In genomic region chr2:53913721-53914120, GRCh38 we compare ENCODE assay signal across 9 cellular contexts. TPM values are rescaled to one million over a fixed set of nuclear protein-coding genes. Genes with fewer than 3 reads are reported as not detected.
A peak's percentile ranks its signal among the peaks of the same experiment; 100 is the strongest.
DNase-seq lines count a peak whose midpoint lies in the region; ATAC-seq and TF ChIP-seq lines count a peak whose summit lies in the region.
"Had no signal": no experiment of that assay in that cellular context is flagged by ENCODE, and none has a peak within 500 bp of the region (broad histone marks: within the 10 kb centered on the region; RNA-seq: fewer than 3 reads in every experiment).

No MANE protein-coding gene starts in this region.

- H3K36me3 ChIP-seq in GM23338 (ENCODE audit: insufficient read depth) (peaks cover 20% of the 10 kb centered on the region; the same call in 1 of the 2 replicates), BE2C (no peaks in the 10 kb centered on the region)

- DNase-seq in GM23338 (ENCODE audit: low spot score): no peak
- DNase-seq in NB4 (ENCODE audit: low read depth): peak; percentile 76
- no peak for DNase-seq in epithelial cell of prostate (ENCODE audit: low read depth, low spot score)
- no peak for DNase-seq in omental fat pad (ENCODE audit: low spot score)
- DNase-seq in GOT3 (lab: John Stamatoyannopoulos, UW): no peak
- DNase-seq in NCI-H774 (lab: John Stamatoyannopoulos, UW): no peak
- no peak for DNase-seq in BE2C

- H3K4me3 ChIP-seq in GM23338 (no peak overlapping the region), NB4 (ENCODE audit: low read depth, low read length) (no peak overlapping the region), BE2C (ENCODE audit: low read depth, low read length) (no peak overlapping the region)
- H3K4me3 ChIP-seq: lung had no signal

- no peaks in the 10 kb centered on the region for H3K4me1 Mint-ChIP-seq in GM23338

- H4K20me1 ChIP-seq in GM23338 (replicated peaks; ENCODE audit: insufficient read depth): no peaks in the 10 kb centered on the region

- no peak overlapping the region for H2AFZ ChIP-seq in GM23338

- no peaks in the 10 kb centered on the region for H3K27me3 ChIP-seq in GM23338 (ENCODE audit: insufficient read depth)
- no peaks in the 10 kb centered on the region for H3K27me3 ChIP-seq in BE2C

- H3K36me3 Mint-ChIP-seq in GM23338 (ENCODE audit: low read depth): peaks cover 26% of the 10 kb centered on the region; the same call in 2 of the 3 replicates

- peaks cover 9% of the 10 kb centered on the region; the same call in 1 of the 2 replicates for H3K79me2 ChIP-seq in GM23338 (replicated peaks; ENCODE audit: insufficient read depth)

- H3F3A ChIP-seq in GM23338 (replicated peaks; ENCODE audit: low read depth): no peaks in the 10 kb centered on the region

- H3K4me1 ChIP-seq in GM23338 (ENCODE audit: insufficient read depth): no peaks in the 10 kb centered on the region
- no peaks in the 10 kb centered on the region for H3K4me1 ChIP-seq in BE2C

- ATAC-seq in GM18502 (IDR thresholded peaks at IDR 0.05; ENCODE audit: poor library complexity, unreplicated experiment) (peak; percentile 96), GM23338 (no peak), omental fat pad (ENCODE audit: low FRiP score) (no peak)

- H3K9me3 ChIP-seq in BE2C: no peaks in the 10 kb centered on the region

- peak overlapping the region; percentile 44; the same call in 1 of the 2 replicates for H3K27ac Mint-ChIP-seq in GM23338

- H3K4me2 ChIP-seq in GM23338: no peak overlapping the region

- H3K27ac ChIP-seq in GM23338 (ENCODE audit: low read depth) (no peak overlapping the region), epithelial cell of prostate (peak overlapping the region; percentile 17)

- H3K9me3 Mint-ChIP-seq in GM23338: no peaks in the 10 kb centered on the region

- TF ChIP-seq CTCF in GM23338 (conservative IDR thresholded peaks at IDR 0.05; ENCODE audit: low read depth in 2 of 2) (no peak), NB4 (IDR thresholded peaks at IDR 0.05; ENCODE audit: low read depth, low read length) (no peak), omental fat pad (IDR thresholded peaks at IDR 0.05) (no peak), BE2C (IDR thresholded peaks at IDR 0.05; ENCODE audit: low read depth, low read length) (no peak)

- H3K27me3 Mint-ChIP-seq in GM23338 (ENCODE audit: insufficient read depth, low read depth, poor library complexity): peaks cover 2% of the 10 kb centered on the region

- H3K9me2 ChIP-seq in GM23338 (ENCODE audit: insufficient read depth): no peaks in the 10 kb centered on the region

- TF ChIP-seq POLR2A in NB4 (IDR thresholded peaks at IDR 0.05; ENCODE audit: extremely low read depth, insufficient read length): no peak

- H3K4me3 Mint-ChIP-seq in GM23338: no peak overlapping the region

TF ChIP-seq in GM23338, 12 proteins besides CTCF, POLR2A, EP300 and RAD21:
- no peak for TF ChIP-seq POLR2AphosphoS5 (IDR thresholded peaks at IDR 0.05; ENCODE audit: low read depth)
- no peak for TF ChIP-seq ZNF114 (CRISPR knock-in tag; IDR thresholded peaks at IDR 0.05)
- TF ChIP-seq ZNF462 (CRISPR knock-in tag; IDR thresholded peaks at IDR 0.05): no peak
- TF ChIP-seq STAT1 (IDR thresholded peaks at IDR 0.05; ENCODE audit: unreplicated experiment): no peak
- no peak for TF ChIP-seq CREB1 (CRISPR knock-in tag; IDR thresholded peaks at IDR 0.05; ENCODE audit: low read depth)
- no peak for TF ChIP-seq ZNF331 (CRISPR knock-in tag; IDR thresholded peaks at IDR 0.05; ENCODE audit: low read depth)

RNA-seq across cellular contexts. Expression of gene GPR75, which starts 54.0 kb away (rescaled TPM):
- 2.3 and 4.1 TPM in 2 replicates for total RNA-seq in GM23338 (2014; rRNA removed; shearing (Covaris generic))
- 0.34 and 0.47 TPM in 2 replicates for polyA plus RNA-seq in GM23338 (2016; fragmentation: Nextera tagmentation; extraction: Ambion mirVana)
- 10 to 100 TPM in 1 of 4 donors, 1 to 10 TPM in 3; 2.0 to 12.1 (median 7.6) TPM for total RNA-seq in omental fat pad
- 0.42 TPM for polyA plus RNA-seq in BE2C (2012; ENCODE audit: insufficient read depth, insufficient read length, low read depth)

RNA-seq across cellular contexts. Expression of gene PSME4, which starts 57.1 kb away (rescaled TPM):
- 97.6 and 98.6 TPM in 2 replicates for total RNA-seq in GM23338 (2014; rRNA removed; shearing (Covaris generic))
- 38.4 and 44.7 TPM in 2 replicates for polyA plus RNA-seq in GM23338 (2016; fragmentation: Nextera tagmentation; extraction: Ambion mirVana)
- 10 to 100 TPM; 35.8 to 97.9 (median 45.5) TPM for total RNA-seq in omental fat pad
- 13.7 TPM for polyA plus RNA-seq in BE2C (2012; ENCODE audit: insufficient read depth, insufficient read length, low read depth)
